10 cellular contexts compared by ENCODE assay signal in genomic region chr3:186060222-186060621, GRCh38. TPM values are rescaled to one million over a fixed set of nuclear protein-coding genes. Genes with fewer than 3 reads are reported as not detected.
A peak's percentile ranks its signal among the peaks of the same experiment; 100 is the strongest.
DNase-seq lines count a peak whose midpoint lies in the region; ATAC-seq, FAIRE-seq and TF ChIP-seq lines count a peak whose summit lies in the region.
"Had no signal": no experiment of that assay in that cellular context is flagged by ENCODE, and none has a peak within 500 bp of the region (broad histone marks: within the 10 kb centered on the region; RNA-seq: fewer than 3 reads in every experiment).

No MANE protein-coding gene starts in this region.

- peaks cover 9% of the 10 kb centered on the region for H3K4me1 Mint-ChIP-seq in activated CD4-positive, alpha-beta T cell treated with anti-CD3 and anti-CD28 coated beads for 36 hours
- peaks cover 12 to 13% of the 10 kb centered on the region in 2 donors for H3K4me1 Mint-ChIP-seq in natural killer cell

- intact Hi-C loops in activated CD4-positive, alpha-beta T cell treated with anti-CD3 and anti-CD28 coated beads for 36 hours (cut with DNase I, micrococcal nuclease) = loop anchor here in 1 of 2 experiments (5.0 kb wide), 1 partner anchor 52 kb away; no protein-coding TSS in a partner anchor
- intact Hi-C loops in natural killer cell (cut with micrococcal nuclease) = no loop called here

- peak; percentile 56 for DNase-seq in activated CD4-positive, alpha-beta T cell treated with anti-CD3 and anti-CD28 coated beads for 36 hours
- no peak for DNase-seq in activated CD4-positive, alpha-beta T cell treated with anti-CD3 and anti-CD28 coated beads for 4 hours
- DNase-seq in natural killer cell (no peak), urothelium cell line (ENCODE audit: low spot score) (no peak), SHP77 (lab: John Stamatoyannopoulos, UW) (no peak), AG08395 (ENCODE audit: low spot score) (no peak)
- DNase-seq: NCI-H2081 treated with DMSO at 0.1 percent for 48 hours, pancreas had no signal

- no peaks in the 10 kb centered on the region for H3K36me3 Mint-ChIP-seq in activated CD4-positive, alpha-beta T cell treated with anti-CD3 and anti-CD28 coated beads for 36 hours (ENCODE audit: low read depth)
- no peaks in the 10 kb centered on the region for H3K36me3 Mint-ChIP-seq in natural killer cell

- POLR2A ChIA-PET in activated CD4-positive, alpha-beta T cell treated with anti-CD3 and anti-CD28 coated beads for 36 hours (lab: Charles Lee) = no interaction called here

- TF ChIP-seq CTCF in natural killer cell (IDR thresholded peaks at IDR 0.05) = no peak

- no peak for FAIRE-seq in urothelium cell line (lab: Jason Lieb, UNC)
- FAIRE-seq: pancreas had no signal

- H3K27me3 Mint-ChIP-seq in activated CD4-positive, alpha-beta T cell treated with anti-CD3 and anti-CD28 coated beads for 36 hours = peaks cover 50% of the 10 kb centered on the region
- H3K27me3 Mint-ChIP-seq in natural killer cell (ENCODE audit: low read depth in 2 of 2) = peaks cover 54 to 77% of the 10 kb centered on the region in 2 donors

- ATAC-seq in activated CD4-positive, alpha-beta T cell treated with anti-CD3 and anti-CD28 coated beads for 36 hours = peak; percentile 79
- peak; percentile 93 for ATAC-seq in GM21528 (IDR thresholded peaks at IDR 0.05; ENCODE audit: low FRiP score, unreplicated experiment)
- peak; percentile 87 for ATAC-seq in HG03460 (IDR thresholded peaks at IDR 0.05; ENCODE audit: unreplicated experiment)
- ATAC-seq in natural killer cell = peak; percentile 50 to 94 (median 68)
- ATAC-seq: pancreas had no signal

- no peak overlapping the region for H3K27ac Mint-ChIP-seq in activated CD4-positive, alpha-beta T cell treated with anti-CD3 and anti-CD28 coated beads for 36 hours
- peak overlapping the region in 1 of 2 donors; percentile 23 for H3K27ac Mint-ChIP-seq in natural killer cell

- no peaks in the 10 kb centered on the region for H3K9me3 Mint-ChIP-seq in activated CD4-positive, alpha-beta T cell treated with anti-CD3 and anti-CD28 coated beads for 36 hours (ENCODE audit: low read depth)
- no peaks in the 10 kb centered on the region for H3K9me3 Mint-ChIP-seq in natural killer cell

- CTCF ChIA-PET in activated CD4-positive, alpha-beta T cell treated with anti-CD3 and anti-CD28 coated beads for 36 hours (lab: Charles Lee) = interaction anchor here (1.5 to 1.7 kb wide), 2 partner anchors 9 to 117 kb away, joined by 3 to 4 read pairs; no protein-coding TSS in a partner anchor

- H3K4me3 Mint-ChIP-seq in activated CD4-positive, alpha-beta T cell treated with anti-CD3 and anti-CD28 coated beads for 36 hours = no peak overlapping the region
- H3K4me3 Mint-ChIP-seq in natural killer cell = peak overlapping the region; percentile 31

RNA-seq across cellular contexts. Expression of gene ETV5, which starts 48.7 kb away (rescaled TPM):
- total RNA-seq in activated CD4-positive, alpha-beta T cell treated with anti-CD3 and anti-CD28 coated beads for 36 hours = 1 to 10 TPM in 1 of 2 experiments, under 1 TPM in 1; 0.83 to 1.4 TPM
- 1 to 10 TPM; 3.0 to 5.3 (median 4.6) TPM for total RNA-seq in natural killer cell
